In genomic region chr3:71641669-71642068, GRCh38 we compare ENCODE assay signal across 14 cellular contexts. TPM values are rescaled to one million over a fixed set of nuclear protein-coding genes. Genes with fewer than 3 reads are reported as not detected.
DNase-seq lines count a peak whose midpoint lies in the region; ATAC-seq and TF ChIP-seq lines count a peak whose summit lies in the region.
"Had no signal": no experiment of that assay in that cellular context is flagged by ENCODE, and none has a peak within 500 bp of the region (broad histone marks: within the 10 kb centered on the region; RNA-seq: fewer than 3 reads in every experiment).

No MANE protein-coding gene starts in this region.

- no peak overlapping the region for H3K27ac ChIP-seq in neuronal stem cell (replicated peaks; ENCODE audit: low read length)
- H3K27ac ChIP-seq: body of pancreas, psoas muscle, stomach had no signal

- H3K27me3 ChIP-seq in neuronal stem cell (ENCODE audit: control insufficient read depth in 3 of 3, insufficient read depth in 3 of 3, low read depth in 1 of 3, low read length in 3 of 3): no peaks in the 10 kb centered on the region
- H3K27me3 ChIP-seq: body of pancreas, stomach had no signal

- H3K4me3 Mint-ChIP-seq in mesothelial cell of epicardium: no peak overlapping the region

- H2BK5ac ChIP-seq in neuronal stem cell (ENCODE audit: low read length): no peak overlapping the region

- no CpG with 5 or more reads among the region's 4 CpGs for WGBS in neuronal stem cell (ENCODE audit: extremely low coverage in 2 of 2, insufficient read length in 2 of 2, insufficient replicate concordance in 1 of 2), 2 donors

- no peak overlapping the region for H2BK12ac ChIP-seq in neuronal stem cell (ENCODE audit: low read length)

- no peaks in the 10 kb centered on the region for H3K9me3 Mint-ChIP-seq in mesothelial cell of epicardium

- H3K36me3 ChIP-seq in neuronal stem cell (replicated peaks in 1 of 2; ENCODE audit: control insufficient read depth in 2 of 2, insufficient read depth in 2 of 2, low read length in 2 of 2): no peaks in the 10 kb centered on the region
- H3K36me3 ChIP-seq: stomach had no signal

- peaks cover 1% of the 10 kb centered on the region for H3K4me1 Mint-ChIP-seq in mesothelial cell of epicardium

- DNase-seq in Daoy (ENCODE audit: low read depth): peak; percentile 5
- peak; percentile 27 for DNase-seq in LHCN-M2 (ENCODE audit: low read depth)
- DNase-seq in fibroblast of mammary gland (ENCODE audit: low read depth): peak; percentile 36
- DNase-seq in DMS79 treated with DMSO at 0.1 percent for 48 hours (lab: John Stamatoyannopoulos, UW): no peak
- no peak for DNase-seq in mesothelial cell of epicardium (ENCODE audit: low spot score in 2 of 2, unreplicated experiment in 2 of 2)
- no peak for DNase-seq in HCEC 1CT
- DNase-seq in neuronal stem cell (ENCODE audit: low spot score): no peak
- DNase-seq: activated T-cell treated with anti-CD3 and anti-CD28 coated beads for 4 hours; body of pancreas; NCI-H1694 treated with DMSO at 0.1 percent for 48 hours; psoas muscle; stimulated activated CD4-positive, alpha-beta T cell treated with anti-CD3 and anti-CD28 coated beads, Interleukin-4, amount 100 ng/mL, for 1 hour; stomach had no signal

- H3K9ac ChIP-seq in neuronal stem cell (ENCODE audit: low read depth, low read length, poor library complexity): no peak overlapping the region

- no peak overlapping the region for H3K4ac ChIP-seq in neuronal stem cell (ENCODE audit: low read length)

- no peak overlapping the region for H2BK120ac ChIP-seq in neuronal stem cell (ENCODE audit: low read depth, low read length)

- no peaks in the 10 kb centered on the region for H3K36me3 Mint-ChIP-seq in mesothelial cell of epicardium

- no peak overlapping the region for H3K27ac Mint-ChIP-seq in mesothelial cell of epicardium

- H3K4me1 ChIP-seq in neuronal stem cell (ENCODE audit: control insufficient read depth in 2 of 2, insufficient read depth in 1 of 2, low read depth in 1 of 2, low read length in 2 of 2): no peaks in the 10 kb centered on the region
- H3K4me1 ChIP-seq: body of pancreas, psoas muscle had no signal

- no peak overlapping the region for H4K91ac ChIP-seq in neuronal stem cell (ENCODE audit: low read depth, low read length, poor library complexity)

- no peak overlapping the region for H2BK15ac ChIP-seq in neuronal stem cell (ENCODE audit: low read length)

- no peak overlapping the region for H2AK5ac ChIP-seq in neuronal stem cell (ENCODE audit: low read depth, low read length)

- no peak overlapping the region for H3K23ac ChIP-seq in neuronal stem cell (ENCODE audit: low read depth, low read length, poor library complexity)

- no peak overlapping the region for H4K8ac ChIP-seq in neuronal stem cell (ENCODE audit: low read depth, low read length)

- H2AFZ ChIP-seq in neuronal stem cell (ENCODE audit: low read length): no peak overlapping the region

- no peak overlapping the region for H3K18ac ChIP-seq in neuronal stem cell (ENCODE audit: low read length)

- H3K4me3 ChIP-seq in fibroblast of mammary gland (ENCODE audit: control insufficient read depth, low read depth, low read length): no peak overlapping the region
- H3K4me3 ChIP-seq in neuronal stem cell (ENCODE audit: low read length in 2 of 2): no peak overlapping the region
- H3K4me3 ChIP-seq: body of pancreas, psoas muscle, stomach had no signal

- H3K79me1 ChIP-seq in neuronal stem cell (ENCODE audit: low read depth, low read length): no peaks in the 10 kb centered on the region

- no peak overlapping the region for H3K14ac ChIP-seq in neuronal stem cell (ENCODE audit: low read length)

- H3K9me3 ChIP-seq in neuronal stem cell (replicated peaks in 1 of 2; ENCODE audit: control insufficient read depth in 2 of 2, insufficient read depth in 1 of 2, low read depth in 1 of 2, low read length in 2 of 2): no peaks in the 10 kb centered on the region
- H3K9me3 ChIP-seq: body of pancreas, psoas muscle, stomach had no signal

- no peak overlapping the region for H3K4me2 ChIP-seq in neuronal stem cell (ENCODE audit: insufficient read depth, low read length, poor library complexity, severe bottlenecking)

- ATAC-seq in GM21529 (IDR thresholded peaks at IDR 0.05; ENCODE audit: unreplicated experiment): peak; percentile 52
- ATAC-seq: body of pancreas, psoas muscle had no signal

- no peak for TF ChIP-seq CTCF in fibroblast of mammary gland (conservative IDR thresholded peaks at IDR 0.05; ENCODE audit: control insufficient read depth, insufficient read depth, low read depth, low read length)
- no peak for TF ChIP-seq CTCF in mesothelial cell of epicardium (IDR thresholded peaks at IDR 0.05; ENCODE audit: unreplicated experiment)

- no peaks in the 10 kb centered on the region for H3K27me3 Mint-ChIP-seq in mesothelial cell of epicardium (ENCODE audit: low read depth)

RNA-seq across cellular contexts. Expression of gene FOXP1, which starts 58.1 kb away (rescaled TPM):
- 34.3 and 42.6 TPM in 2 replicates for total RNA-seq in Daoy (2014; rRNA removed; shearing (Covaris generic))
- total RNA-seq in LHCN-M2 (2014; rRNA removed) (16.0 and 18.2 TPM in 2 replicates), mesothelial cell of epicardium (170 to 187 TPM (median 183 TPM) in 3 replicates)
- 11.6 TPM for polyA plus RNA-seq in LHCN-M2 (2012)
- 24.4 TPM for polyA plus RNA-seq in neuronal stem cell (2013, experiment 1 of 2)
- 26.0 TPM for polyA plus RNA-seq in neuronal stem cell (2013, experiment 2 of 2)

Comparison
In these comparisons a context has a peak if more than half of its experiments do, and no peak if none do; other contexts are left out.
1. DNase-seq: peak in Daoy (single experiment), LHCN-M2 (single experiment) and fibroblast of mammary gland (single experiment); none in DMS79 treated with DMSO at 0.1 percent for 48 hours (single experiment), mesothelial cell of epicardium (0 of 2), HCEC 1CT (single experiment) and neuronal stem cell (single experiment).